In genomic region chr3:8837172-8837571, GRCh38 we compare ENCODE assay signal across 19 cellular contexts.
DNase-seq lines count a peak whose midpoint lies in the region; TF ChIP-seq lines count a peak whose summit lies in the region.
"Had no signal": no experiment of that assay in that cellular context is flagged by ENCODE, and none has a peak within 500 bp of the region (broad histone marks: within the 10 kb centered on the region; RNA-seq: fewer than 3 reads in every experiment).

No MANE protein-coding gene starts in this region.

- no peaks in the 10 kb centered on the region for H3K79me2 ChIP-seq in mammary epithelial cell (ENCODE audit: insufficient read depth, low read length)

- H3K4me3 ChIP-seq in mammary epithelial cell (replicated peaks in 1 of 3; ENCODE audit: insufficient read depth in 1 of 3, low read depth in 2 of 3, low read length in 3 of 3), result no peak overlapping the region
- H3K4me3 ChIP-seq: BLaER1, left lung, transverse colon had no signal

- no peak overlapping the region for H3K9ac ChIP-seq in mammary epithelial cell (ENCODE audit: insufficient read depth, low read length)
- H3K9ac ChIP-seq: BLaER1 had no signal

- no peaks in the 10 kb centered on the region for H3K27me3 Mint-ChIP-seq in activated T-helper 2 cell treated with anti-CD3 and anti-CD28 coated beads, Interferon-gamma antibody, Interleukin-2, Interleukin-4, amounts not matched to agents 10 μg/mL and 5 μg/mL and 100 μg/mL, durations not matched to agents 14 hours and 24 hours and 36 hours (ENCODE audit: low read depth)
- H3K27me3 Mint-ChIP-seq: activated CD4-positive, alpha-beta memory T cell treated with anti-CD3 and anti-CD28 coated beads, Interleukin-2, amount 10 ng/mL, durations not matched to agents 7 days and 5 days; activated T-helper 17 cell treated with anti-CD3 and anti-CD28 coated beads, Interleukin-2, amount 50 U/mL, for 72 hours; brain; effector memory CD8-positive, alpha-beta T cell; naive B cell had no signal

- intact Hi-C loops in mammary epithelial cell (cut with micrococcal nuclease), result no loop called here
- intact Hi-C loops in activated T-helper 2 cell treated with anti-CD3 and anti-CD28 coated beads, Interferon-gamma antibody, Interleukin-2, Interleukin-4, amounts not matched to agents 10 μg/mL and 5 μg/mL and 100 μg/mL, durations not matched to agents 14 hours and 24 hours and 36 hours (cut with micrococcal nuclease), result no loop called here

- no peaks in the 10 kb centered on the region for H3K9me3 ChIP-seq in mammary epithelial cell (replicated peaks; ENCODE audit: insufficient read depth, low read length)
- H3K9me3 ChIP-seq: BLaER1, left lung, transverse colon had no signal

- BruUV-seq in mammary epithelial cell (replicated peaks; lab: Mats Ljungman, UMichigan), result no TSS peak

- no peak overlapping the region for H3K27ac Mint-ChIP-seq in activated T-helper 2 cell treated with anti-CD3 and anti-CD28 coated beads, Interferon-gamma antibody, Interleukin-2, Interleukin-4, amounts not matched to agents 10 μg/mL and 5 μg/mL and 100 μg/mL, durations not matched to agents 14 hours and 24 hours and 36 hours
- H3K27ac Mint-ChIP-seq: activated CD4-positive, alpha-beta memory T cell treated with anti-CD3 and anti-CD28 coated beads, Interleukin-2, amount 10 ng/mL, durations not matched to agents 7 days and 5 days; activated T-helper 17 cell treated with anti-CD3 and anti-CD28 coated beads, Interleukin-2, amount 50 U/mL, for 72 hours; brain; effector memory CD8-positive, alpha-beta T cell; naive B cell had no signal

- no peak for TF ChIP-seq CTCF in mammary epithelial cell (conservative IDR thresholded peaks at IDR 0.05 in 1 of 2, IDR thresholded peaks at IDR 0.05 in 1 of 2; ENCODE audit: extremely low read depth in 1 of 2, insufficient read depth in 1 of 2, low read depth in 1 of 2, low read length in 2 of 2)

- no peak overlapping the region for H3K4me3 Mint-ChIP-seq in activated T-helper 2 cell treated with anti-CD3 and anti-CD28 coated beads, Interferon-gamma antibody, Interleukin-2, Interleukin-4, amounts not matched to agents 10 μg/mL and 5 μg/mL and 100 μg/mL, durations not matched to agents 14 hours and 24 hours and 36 hours (ENCODE audit: low read depth)
- H3K4me3 Mint-ChIP-seq: activated CD4-positive, alpha-beta memory T cell treated with anti-CD3 and anti-CD28 coated beads, Interleukin-2, amount 10 ng/mL, durations not matched to agents 7 days and 5 days; activated T-helper 17 cell treated with anti-CD3 and anti-CD28 coated beads, Interleukin-2, amount 50 U/mL, for 72 hours; brain; effector memory CD8-positive, alpha-beta T cell; naive B cell had no signal

- no peaks in the 10 kb centered on the region for H3K9me3 Mint-ChIP-seq in activated T-helper 2 cell treated with anti-CD3 and anti-CD28 coated beads, Interferon-gamma antibody, Interleukin-2, Interleukin-4, amounts not matched to agents 10 μg/mL and 5 μg/mL and 100 μg/mL, durations not matched to agents 14 hours and 24 hours and 36 hours
- H3K9me3 Mint-ChIP-seq: activated CD4-positive, alpha-beta memory T cell treated with anti-CD3 and anti-CD28 coated beads, Interleukin-2, amount 10 ng/mL, durations not matched to agents 7 days and 5 days; activated T-helper 17 cell treated with anti-CD3 and anti-CD28 coated beads, Interleukin-2, amount 50 U/mL, for 72 hours; brain; effector memory CD8-positive, alpha-beta T cell; naive B cell had no signal

- H3K27me3 ChIP-seq in mammary epithelial cell (ENCODE audit: insufficient read depth, low read length), result no peaks in the 10 kb centered on the region
- H3K27me3 ChIP-seq: BLaER1, left lung, transverse colon had no signal

- CTCF ChIA-PET in mammary epithelial cell (lab: Charles Lee; ENCODE audit: low non-redundant PET), result no interaction called here

- peak; percentile 57 for DNase-seq in Daoy (ENCODE audit: low read depth)
- peak; percentile 85 for DNase-seq in M059J (ENCODE audit: low read depth)
- DNase-seq in mammary epithelial cell, result peak; percentile 86
- peak; percentile 35 for DNase-seq in islet precursor cell
- no peak for DNase-seq in stimulated activated CD4-positive, alpha-beta T cell treated with anti-CD3 and anti-CD28 coated beads, Interleukin-12 subunit alpha, Interleukin-12 subunit beta, amount 100 ng/mL, for 4 hours
- no peak for DNase-seq in amygdala (lab: John Stamatoyannopoulos, UW)
- DNase-seq in middle frontal gyrus (ENCODE audit: extremely low spot score, low spot score), result no peak
- no peak for DNase-seq in activated T-helper 2 cell treated with anti-CD3 and anti-CD28 coated beads, Interferon-gamma antibody, Interleukin-2, Interleukin-4, amounts not matched to agents 10 μg/mL and 5 μg/mL and 100 μg/mL, durations not matched to agents 14 hours and 24 hours and 36 hours (ENCODE audit: low spot score)
- DNase-seq: activated CD4-positive, alpha-beta memory T cell treated with anti-CD3 and anti-CD28 coated beads, Interleukin-2, amount 10 ng/mL, durations not matched to agents 7 days and 5 days; effector memory CD8-positive, alpha-beta T cell; left lung; naive B cell; NCI-H187; stimulated activated CD4-positive, alpha-beta T cell treated with anti-CD3 and anti-CD28 coated beads, Interleukin-2, amount 100 ng/mL, for 24 hours; stimulated activated CD8-positive, alpha-beta memory T cell treated with anti-CD3 and anti-CD28 coated beads, Interleukin-4, amount 100 ng/mL, for 48 hours; transverse colon had no signal

- H3K27ac ChIP-seq in mammary epithelial cell (ENCODE audit: insufficient read depth, low read depth, low read length), result no peak overlapping the region
- H3K27ac ChIP-seq: BLaER1, left lung, transverse colon had no signal

- WGBS in mammary epithelial cell (ENCODE audit: low coverage, missing lambda C conversion rate), result 67% methylated on average over 3 of the region's 3 CpGs

- no peaks in the 10 kb centered on the region for H3K36me3 Mint-ChIP-seq in activated T-helper 2 cell treated with anti-CD3 and anti-CD28 coated beads, Interferon-gamma antibody, Interleukin-2, Interleukin-4, amounts not matched to agents 10 μg/mL and 5 μg/mL and 100 μg/mL, durations not matched to agents 14 hours and 24 hours and 36 hours (ENCODE audit: low read depth)
- H3K36me3 Mint-ChIP-seq: brain, naive B cell had no signal

- H3K4me1 Mint-ChIP-seq in activated T-helper 2 cell treated with anti-CD3 and anti-CD28 coated beads, Interferon-gamma antibody, Interleukin-2, Interleukin-4, amounts not matched to agents 10 μg/mL and 5 μg/mL and 100 μg/mL, durations not matched to agents 14 hours and 24 hours and 36 hours (ENCODE audit: low read depth), result no peaks in the 10 kb centered on the region
- H3K4me1 Mint-ChIP-seq: activated CD4-positive, alpha-beta memory T cell treated with anti-CD3 and anti-CD28 coated beads, Interleukin-2, amount 10 ng/mL, durations not matched to agents 7 days and 5 days; activated T-helper 17 cell treated with anti-CD3 and anti-CD28 coated beads, Interleukin-2, amount 50 U/mL, for 72 hours; brain; naive B cell had no signal

- H2AFZ ChIP-seq in mammary epithelial cell (ENCODE audit: low read depth, low read length), result no peak overlapping the region

- no peaks in the 10 kb centered on the region for H3K36me3 ChIP-seq in mammary epithelial cell (ENCODE audit: insufficient read depth, low read length)
- H3K36me3 ChIP-seq: left lung, transverse colon had no signal

- no peaks in the 10 kb centered on the region for H4K20me1 ChIP-seq in mammary epithelial cell (ENCODE audit: insufficient read depth, low read length)
- H4K20me1 ChIP-seq: BLaER1 had no signal

- H3K4me2 ChIP-seq in mammary epithelial cell (ENCODE audit: insufficient read depth, low read depth, low read length), result no peak overlapping the region
- H3K4me2 ChIP-seq: BLaER1 had no signal

- dilution Hi-C loops in mammary epithelial cell (cut with HindIII; ENCODE audit: low sequenced_read_pairs), result no loop called here

- peaks cover 13% of the 10 kb centered on the region for H3K4me1 ChIP-seq in mammary epithelial cell (ENCODE audit: insufficient read depth, low read length)
- H3K4me1 ChIP-seq: BLaER1, left lung, transverse colon had no signal

- in situ Hi-C loops in mammary epithelial cell (cut with MboI; ENCODE audit: low sequenced_read_pairs in 2 of 2), result no loop called here

Comparison
In these comparisons a context has a peak if more than half of its experiments do, and no peak if none do; other contexts are left out.
1. DNase-seq: peak in Daoy (single experiment), M059J (single experiment), mammary epithelial cell (single experiment) and islet precursor cell (single experiment); none in stimulated activated CD4-positive, alpha-beta T cell treated with anti-CD3 and anti-CD28 coated beads, Interleukin-12 subunit alpha, Interleukin-12 subunit beta, amount 100 ng/mL, for 4 hours (single experiment), amygdala (0 of 56), middle frontal gyrus (single experiment) and activated T-helper 2 cell treated with anti-CD3 and anti-CD28 coated beads, Interferon-gamma antibody, Interleukin-2, Interleukin-4, amounts not matched to agents 10 μg/mL and 5 μg/mL and 100 μg/mL, durations not matched to agents 14 hours and 24 hours and 36 hours (single experiment).